In the genomic region with DNA sequence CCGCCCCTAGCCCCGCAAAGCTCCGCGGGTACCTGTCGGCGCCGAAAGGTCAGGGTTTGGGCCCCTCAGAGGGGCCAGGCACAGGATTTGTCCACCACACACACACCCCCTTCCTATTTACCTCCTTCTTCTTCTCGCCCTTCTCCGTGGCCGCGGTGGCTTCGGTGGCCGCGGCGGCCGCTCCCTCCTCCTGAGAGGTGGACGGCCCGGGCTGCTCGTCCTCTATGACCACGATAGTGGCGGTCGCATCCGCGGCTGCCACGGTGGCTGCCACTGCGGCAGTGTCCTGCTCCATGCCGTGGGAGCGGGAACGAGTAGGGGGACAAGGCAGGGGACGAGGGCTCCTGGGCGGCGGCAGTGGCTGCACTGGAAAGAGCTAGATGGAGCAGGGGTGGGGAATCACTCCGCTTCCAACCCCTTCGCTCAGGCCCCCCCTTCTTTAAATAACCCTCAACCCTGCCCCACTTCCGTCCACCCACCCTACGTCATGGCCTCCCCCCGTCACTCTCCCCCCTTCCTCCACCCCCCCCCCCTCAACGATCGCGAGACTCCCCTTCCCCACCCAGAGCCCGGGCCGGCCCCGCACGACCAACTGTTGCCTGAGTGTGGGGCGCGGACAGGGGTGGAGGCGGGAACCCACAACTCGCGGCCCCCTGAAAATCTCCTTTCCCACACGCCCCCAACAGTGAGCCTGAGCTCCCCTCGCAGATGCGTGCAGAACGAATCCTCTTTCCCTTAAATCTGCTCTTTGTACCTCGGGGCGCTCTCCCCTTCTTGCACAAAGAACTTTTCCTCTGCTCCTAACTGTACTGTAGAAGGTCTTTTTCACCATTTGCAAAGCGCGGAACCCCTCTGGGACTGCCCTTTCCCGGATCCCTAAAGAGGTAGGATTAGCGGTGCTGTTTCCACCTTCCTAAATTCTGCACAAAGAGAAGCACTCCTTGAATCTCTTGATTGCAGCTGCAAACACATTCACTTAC, we compare ENCODE assay signal across 8 cellular contexts. TPM values are rescaled to one million over a fixed set of nuclear protein-coding genes. Genes with fewer than 3 reads are reported as not detected.
DNase-seq lines count a peak whose midpoint lies in the region; ATAC-seq lines count a peak whose summit lies in the region.

A gene with protein sequence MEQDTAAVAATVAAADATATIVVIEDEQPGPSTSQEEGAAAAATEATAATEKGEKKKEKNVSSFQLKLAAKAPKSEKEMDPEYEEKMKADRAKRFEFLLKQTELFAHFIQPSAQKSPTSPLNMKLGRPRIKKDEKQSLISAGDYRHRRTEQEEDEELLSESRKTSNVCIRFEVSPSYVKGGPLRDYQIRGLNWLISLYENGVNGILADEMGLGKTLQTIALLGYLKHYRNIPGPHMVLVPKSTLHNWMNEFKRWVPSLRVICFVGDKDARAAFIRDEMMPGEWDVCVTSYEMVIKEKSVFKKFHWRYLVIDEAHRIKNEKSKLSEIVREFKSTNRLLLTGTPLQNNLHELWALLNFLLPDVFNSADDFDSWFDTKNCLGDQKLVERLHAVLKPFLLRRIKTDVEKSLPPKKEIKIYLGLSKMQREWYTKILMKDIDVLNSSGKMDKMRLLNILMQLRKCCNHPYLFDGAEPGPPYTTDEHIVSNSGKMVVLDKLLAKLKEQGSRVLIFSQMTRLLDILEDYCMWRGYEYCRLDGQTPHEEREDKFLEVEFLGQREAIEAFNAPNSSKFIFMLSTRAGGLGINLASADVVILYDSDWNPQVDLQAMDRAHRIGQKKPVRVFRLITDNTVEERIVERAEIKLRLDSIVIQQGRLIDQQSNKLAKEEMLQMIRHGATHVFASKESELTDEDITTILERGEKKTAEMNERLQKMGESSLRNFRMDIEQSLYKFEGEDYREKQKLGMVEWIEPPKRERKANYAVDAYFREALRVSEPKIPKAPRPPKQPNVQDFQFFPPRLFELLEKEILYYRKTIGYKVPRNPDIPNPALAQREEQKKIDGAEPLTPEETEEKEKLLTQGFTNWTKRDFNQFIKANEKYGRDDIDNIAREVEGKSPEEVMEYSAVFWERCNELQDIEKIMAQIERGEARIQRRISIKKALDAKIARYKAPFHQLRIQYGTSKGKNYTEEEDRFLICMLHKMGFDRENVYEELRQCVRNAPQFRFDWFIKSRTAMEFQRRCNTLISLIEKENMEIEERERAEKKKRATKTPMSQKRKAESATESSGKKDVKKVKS (minus strand): TSS at position 415 of the 980 bp plus-strand sequence. CDS start 120 bp downstream, at position 295.

- peak within 1 kb of the TSS; percentile 97 for H3K18ac ChIP-seq in neuronal stem cell (ENCODE audit: low read length)

- no peak within 1 kb of the TSS for H2AK5ac ChIP-seq in neuronal stem cell (ENCODE audit: low read depth, low read length)

- H3K4ac ChIP-seq in neuronal stem cell (ENCODE audit: low read length) = peak within 1 kb of the TSS; percentile 3

- peak within 1 kb of the TSS; percentile 98 for H3K9ac ChIP-seq in neuronal stem cell (ENCODE audit: low read depth, low read length, poor library complexity)

- H2BK12ac ChIP-seq in neuronal stem cell (ENCODE audit: low read length) = peak within 1 kb of the TSS; percentile 58

- H4K8ac ChIP-seq in neuronal stem cell (ENCODE audit: low read depth, low read length) = no peak within 1 kb of the TSS

- DNase-seq in DMS53 treated with DMSO at 0.1 percent for 48 hours (lab: John Stamatoyannopoulos, UW; ENCODE audit: unreplicated experiment) = peak; percentile 9
- DNase-seq in NCI-H1436 (lab: John Stamatoyannopoulos, UW) = peak; percentile 78
- DNase-seq in amniotic stem cell (lab: John Stamatoyannopoulos, UW) = peak; percentile 12
- DNase-seq in Right ventricle myocardium inferior (ENCODE audit: missing footprints) = peak; percentile 65
- peak; percentile 46 for DNase-seq in neuronal stem cell (ENCODE audit: low spot score)
- DNase-seq in activated effector memory CD4-positive, alpha-beta T cell treated with anti-CD3 and anti-CD28 coated beads, Interleukin-2, amount 50 U/mL, for 16 hours = no peak

- ATAC-seq in Right ventricle myocardium inferior = peak; percentile 84
- ATAC-seq in GM19035 (IDR thresholded peaks at IDR 0.05; ENCODE audit: unreplicated experiment) = no peak
- ATAC-seq in GM19351 (IDR thresholded peaks at IDR 0.05; ENCODE audit: unreplicated experiment) = no peak

- H2BK5ac ChIP-seq in neuronal stem cell (ENCODE audit: low read length) = peak within 1 kb of the TSS; percentile 35

- H2BK120ac ChIP-seq in neuronal stem cell (ENCODE audit: low read depth, low read length) = no peak within 1 kb of the TSS

- peak within 1 kb of the TSS; percentile 62 to 89 for H3K4me3 ChIP-seq in neuronal stem cell (ENCODE audit: low read length in 2 of 2)

- peak within 1 kb of the TSS; percentile 81 for H2AFZ ChIP-seq in neuronal stem cell (ENCODE audit: low read length)

- no CpG with 5 or more reads among the region's 59 CpGs for WGBS in neuronal stem cell (ENCODE audit: extremely low coverage in 2 of 2, insufficient read length in 2 of 2, insufficient replicate concordance in 1 of 2), 2 donors

- no peaks in the 10 kb centered on the region for H3K36me3 ChIP-seq in neuronal stem cell (replicated peaks in 1 of 2; ENCODE audit: control insufficient read depth in 2 of 2, insufficient read depth in 2 of 2, low read length in 2 of 2)

- H3K79me1 ChIP-seq in neuronal stem cell (ENCODE audit: low read depth, low read length) = peaks cover 3% of the 10 kb centered on the region

- peak within 1 kb of the TSS; percentile 92 for H3K27ac ChIP-seq in neuronal stem cell (replicated peaks; ENCODE audit: low read length)

- peak within 1 kb of the TSS; percentile 56 for H3K4me2 ChIP-seq in neuronal stem cell (ENCODE audit: insufficient read depth, low read length, poor library complexity, severe bottlenecking)

- H3K4me1 ChIP-seq in neuronal stem cell (ENCODE audit: control insufficient read depth in 2 of 2, insufficient read depth in 1 of 2, low read depth in 1 of 2, low read length in 2 of 2) = no peaks in the 10 kb centered on the region

- no peaks in the 10 kb centered on the region for H3K27me3 ChIP-seq in neuronal stem cell (ENCODE audit: control insufficient read depth in 3 of 3, insufficient read depth in 3 of 3, low read depth in 1 of 3, low read length in 3 of 3)

- intact Hi-C loops in Right ventricle myocardium inferior (cut with DNase I) = no loop called here

- H3K9me3 ChIP-seq in neuronal stem cell (replicated peaks in 1 of 2; ENCODE audit: control insufficient read depth in 2 of 2, insufficient read depth in 1 of 2, low read depth in 1 of 2, low read length in 2 of 2) = no peaks in the 10 kb centered on the region

- peak within 1 kb of the TSS; percentile 96 for H3K23ac ChIP-seq in neuronal stem cell (ENCODE audit: low read depth, low read length, poor library complexity)

- H2BK15ac ChIP-seq in neuronal stem cell (ENCODE audit: low read length) = no peak within 1 kb of the TSS

- no peak within 1 kb of the TSS for H4K91ac ChIP-seq in neuronal stem cell (ENCODE audit: low read depth, low read length, poor library complexity)

- no peak within 1 kb of the TSS for H3K14ac ChIP-seq in neuronal stem cell (ENCODE audit: low read length)

RNA-seq across cellular contexts. Expression of the gene that starts here (rescaled TPM):
- total RNA-seq in Right ventricle myocardium inferior = 30.2 TPM
- polyA plus RNA-seq in neuronal stem cell (2013, experiment 1 of 2) = 67.0 TPM
- 67.6 TPM for polyA plus RNA-seq in neuronal stem cell (2013, experiment 2 of 2)
